ENCODE assay signal across 25 cellular contexts in genomic region chr13:26406791-26407190, GRCh38.
DNase-seq lines count a peak whose midpoint lies in the region; ATAC-seq and TF ChIP-seq lines count a peak whose summit lies in the region.
"Had no signal": no experiment of that assay in that cellular context is flagged by ENCODE, and none has a peak within 500 bp of the region (broad histone marks: within the 10 kb centered on the region; RNA-seq: fewer than 3 reads in every experiment).

No MANE protein-coding gene starts in this region.

- H3K27me3 Mint-ChIP-seq in endodermal cell (ENCODE audit: insufficient read depth), result no peaks in the 10 kb centered on the region
- H3K27me3 Mint-ChIP-seq: B cell; CD8-positive, alpha-beta memory T cell; IgD-negative memory B cell had no signal

- H3K9me3 Mint-ChIP-seq in endodermal cell, result no peaks in the 10 kb centered on the region
- no peaks in the 10 kb centered on the region for H3K9me3 Mint-ChIP-seq in stimulated activated effector memory CD8-positive, alpha-beta T cell treated with anti-CD3 and anti-CD28 coated beads, Interleukin-12 subunit alpha, Interleukin-12 subunit beta, amount 100 ng/mL, for 72 hours
- H3K9me3 Mint-ChIP-seq: IgD-negative memory B cell had no signal

- peaks cover 32% of the 10 kb centered on the region for H3K36me3 Mint-ChIP-seq in endodermal cell (ENCODE audit: low read depth)
- H3K36me3 Mint-ChIP-seq in stimulated activated effector memory CD8-positive, alpha-beta T cell treated with anti-CD3 and anti-CD28 coated beads, Interleukin-12 subunit alpha, Interleukin-12 subunit beta, amount 100 ng/mL, for 72 hours, result peaks cover 31% of the 10 kb centered on the region

- H3K27ac ChIP-seq in endodermal cell (ENCODE audit: low read depth, low read length) (no peak overlapping the region), gastroesophageal sphincter (no peak overlapping the region)
- H3K27ac ChIP-seq: 22Rv1, C4-2B, KMS-11 had no signal

- H3K27ac Mint-ChIP-seq in endodermal cell, result peak overlapping the region; percentile 33
- H3K27ac Mint-ChIP-seq in stimulated activated effector memory CD8-positive, alpha-beta T cell treated with anti-CD3 and anti-CD28 coated beads, Interleukin-12 subunit alpha, Interleukin-12 subunit beta, amount 100 ng/mL, for 72 hours, result peak overlapping the region; percentile 58
- H3K27ac Mint-ChIP-seq: B cell, IgD-negative memory B cell had no signal

- no peak for TF ChIP-seq POLR2A in gastroesophageal sphincter (IDR thresholded peaks at IDR 0.05)

- ATAC-seq in stimulated activated effector memory CD8-positive, alpha-beta T cell treated with anti-CD3 and anti-CD28 coated beads, Interleukin-12 subunit alpha, Interleukin-12 subunit beta, amount 100 ng/mL, for 72 hours, result no peak
- ATAC-seq in GM21825 (IDR thresholded peaks at IDR 0.05; ENCODE audit: unreplicated experiment) (no peak), gastroesophageal sphincter (no peak)

- H3K4me3 ChIP-seq in endodermal cell (ENCODE audit: low read length) (no peak overlapping the region), gastroesophageal sphincter (no peak overlapping the region)

- no peak for TF ChIP-seq EP300 in gastroesophageal sphincter (IDR thresholded peaks at IDR 0.05)

- TF ChIP-seq CTCF in endodermal cell (conservative IDR thresholded peaks at IDR 0.05) (no peak), gastroesophageal sphincter (IDR thresholded peaks at IDR 0.05) (no peak)

- no peak overlapping the region for H3K4me3 Mint-ChIP-seq in endodermal cell
- H3K4me3 Mint-ChIP-seq in stimulated activated effector memory CD8-positive, alpha-beta T cell treated with anti-CD3 and anti-CD28 coated beads, Interleukin-12 subunit alpha, Interleukin-12 subunit beta, amount 100 ng/mL, for 72 hours, result no peak overlapping the region
- H3K4me3 Mint-ChIP-seq: B cell, IgD-negative memory B cell had no signal

- no peaks in the 10 kb centered on the region for H3K4me1 Mint-ChIP-seq in endodermal cell
- no peaks in the 10 kb centered on the region for H3K4me1 Mint-ChIP-seq in stimulated activated effector memory CD8-positive, alpha-beta T cell treated with anti-CD3 and anti-CD28 coated beads, Interleukin-12 subunit alpha, Interleukin-12 subunit beta, amount 100 ng/mL, for 72 hours
- H3K4me1 Mint-ChIP-seq: B cell; CD8-positive, alpha-beta memory T cell had no signal

- H3K27me3 ChIP-seq in endodermal cell (ENCODE audit: control insufficient read depth, insufficient read depth, low read length, poor library complexity, severe bottlenecking), result no peaks in the 10 kb centered on the region
- no peaks in the 10 kb centered on the region for H3K27me3 ChIP-seq in gastroesophageal sphincter

- peaks cover 31% of the 10 kb centered on the region for H3K36me3 ChIP-seq in endodermal cell (ENCODE audit: control insufficient read depth, insufficient read depth, low read length)
- peaks cover 0 to 58% of the 10 kb centered on the region in 2 donors for H3K36me3 ChIP-seq in gastroesophageal sphincter

- H3K4me1 ChIP-seq in endodermal cell (ENCODE audit: control insufficient read depth, insufficient read depth, low read length) (no peaks in the 10 kb centered on the region), gastroesophageal sphincter (no peaks in the 10 kb centered on the region)

- WGBS in endodermal cell (ENCODE audit: insufficient coverage in 1 of 2, insufficient read length in 1 of 2), 2 experiments, result 88 to 100% methylated on average over 3 to 6 of the region's 6 CpGs
- 71 to 89% methylated on average over 4 to 6 of the region's 6 CpGs for WGBS in gastroesophageal sphincter (ENCODE audit: low coverage in 1 of 2), 2 donors

- H3K9me3 ChIP-seq in endodermal cell (ENCODE audit: control insufficient read depth, low read length), result no peaks in the 10 kb centered on the region
- no peaks in the 10 kb centered on the region for H3K9me3 ChIP-seq in gastroesophageal sphincter

- DNase-seq in DMS 273 (lab: John Stamatoyannopoulos, UW; ENCODE audit: unreplicated experiment), result peak; percentile 21
- DNase-seq in DMS 273 treated with DMSO at 0.1 percent for 48 hours (lab: John Stamatoyannopoulos, UW), result no peak
- DNase-seq in NCI-H526 (lab: John Stamatoyannopoulos, UW), result peak; percentile 16 to 63
- DNase-seq in endodermal cell, result no peak
- no peak for DNase-seq in stimulated activated effector memory CD8-positive, alpha-beta T cell treated with anti-CD3 and anti-CD28 coated beads, Interleukin-12 subunit alpha, Interleukin-12 subunit beta, amount 100 ng/mL, for 72 hours (ENCODE audit: low spot score in 2 of 2)
- DNase-seq: CD8-positive, alpha-beta memory T cell; DMS153; DND-41; GOT3; HCEC 1CT; NCI-H1048; NCI-H1417; NCI-H1694; NCI-H2081; NCI-H2227 treated with DMSO at 0.1 percent for 48 hours; NCI-H510A treated with DMSO at 0.1 percent for 48 hours; RPMI8226; SHP77 treated with DMSO at 0.1 percent for 48 hours had no signal

- no peak overlapping the region for H3K9ac ChIP-seq in endodermal cell (ENCODE audit: extremely low read depth, low read length, poor library complexity, severe bottlenecking)
- H3K9ac ChIP-seq: KMS-11 had no signal

Comparison
In these comparisons a context has a peak if more than half of its experiments do, and no peak if none do; other contexts are left out.
1. DNase-seq: peak in DMS 273 (single experiment) and NCI-H526 (2 of 2); none in DMS 273 treated with DMSO at 0.1 percent for 48 hours (single experiment), endodermal cell (single experiment) and stimulated activated effector memory CD8-positive, alpha-beta T cell treated with anti-CD3 and anti-CD28 coated beads, Interleukin-12 subunit alpha, Interleukin-12 subunit beta, amount 100 ng/mL, for 72 hours (0 of 2).